1 cellular context compared by ENCODE assay signal in genomic region chr3:73423133-73423532, GRCh38.
TF ChIP-seq lines count a peak whose summit lies in the region.

No MANE protein-coding gene starts in this region.

TF ChIP-seq in SK-N-SH, 30 proteins besides CTCF, POLR2A, EP300 and RAD21 (continued from another document):
- TF ChIP-seq MAX (IDR thresholded peaks at IDR 0.05; ENCODE audit: low read depth) (no peak), PBX3 (IDR thresholded peaks at IDR 0.05) (no peak), FOSL2 (IDR thresholded peaks at IDR 0.05; ENCODE audit: borderline replicate concordance, low read depth) (no peak), RFX5 (IDR thresholded peaks at IDR 0.05; ENCODE audit: low read length) (no peak), FOXM1 (IDR thresholded peaks at IDR 0.05; ENCODE audit: low read depth) (no peak), USF2 (IDR thresholded peaks at IDR 0.05; ENCODE audit: borderline replicate concordance, low read depth, low read length) (no peak)
